In genomic region chr4:14856927-14857220, GRCh38 we compare ENCODE assay signal across 14 cellular contexts.
DNase-seq lines count a peak whose midpoint lies in the region; ATAC-seq, FAIRE-seq and TF ChIP-seq lines count a peak whose summit lies in the region.
"Had no signal": no experiment of that assay in that cellular context is flagged by ENCODE, and none has a peak within 500 bp of the region (broad histone marks: within the 10 kb centered on the region; RNA-seq: fewer than 3 reads in every experiment).

No MANE protein-coding gene starts in this region.

- intact Hi-C loops in activated CD4-positive, alpha-beta T cell treated with anti-CD3 and anti-CD28 coated beads, Interleukin-2, amount 10 ng/mL, durations not matched to agents 24 days and 14 days (cut with micrococcal nuclease): loop anchor here (1.0 to 10.0 kb wide), 8 partner anchors 18 to 1202 kb away; partner anchors contain the start of genes CD38 and CPEB2

- peak overlapping the region; percentile 4 for H3K4me3 ChIP-seq in adipocyte (ENCODE audit: low read length)
- H3K4me3 ChIP-seq in fibroblast of the aortic adventitia (ENCODE audit: low read depth, low read length): no peak overlapping the region
- no peak overlapping the region for H3K4me3 ChIP-seq in stomach smooth muscle (ENCODE audit: low read length in 2 of 2)
- H3K4me3 ChIP-seq: right atrium auricular region had no signal

- no peak for ATAC-seq in HG02870 (IDR thresholded peaks at IDR 0.05; ENCODE audit: unreplicated experiment)

- H3K27me3 Mint-ChIP-seq in activated CD4-positive, alpha-beta T cell treated with anti-CD3 and anti-CD28 coated beads, Interleukin-2, amount 10 ng/mL, durations not matched to agents 24 days and 14 days: no peaks in the 10 kb centered on the region

- H3K4me3 Mint-ChIP-seq in activated CD4-positive, alpha-beta T cell treated with anti-CD3 and anti-CD28 coated beads, Interleukin-2, amount 10 ng/mL, durations not matched to agents 24 days and 14 days: no peak overlapping the region
- H3K4me3 Mint-ChIP-seq: CD4-positive, alpha-beta T cell; neural crest cell had no signal

- TF ChIP-seq POLR2A in GM12892 (IDR thresholded peaks at IDR 0.05; ENCODE audit: low read depth, low read length): no peak

- H3K36me3 ChIP-seq in adipocyte (ENCODE audit: control insufficient read depth, insufficient read depth, low read length, severe bottlenecking): no peaks in the 10 kb centered on the region
- H3K36me3 ChIP-seq in stomach smooth muscle (ENCODE audit: control insufficient read depth in 2 of 2, insufficient read depth in 2 of 2, low read length in 2 of 2): no peaks in the 10 kb centered on the region
- H3K36me3 ChIP-seq: right atrium auricular region had no signal

- H3K36me3 Mint-ChIP-seq in activated CD4-positive, alpha-beta T cell treated with anti-CD3 and anti-CD28 coated beads, Interleukin-2, amount 10 ng/mL, durations not matched to agents 24 days and 14 days (ENCODE audit: low read depth): peaks cover 4% of the 10 kb centered on the region

- H3K4me1 ChIP-seq in adipocyte (ENCODE audit: control insufficient read depth, insufficient read depth, low read length): peaks cover 35% of the 10 kb centered on the region
- peaks cover 16% of the 10 kb centered on the region for H3K4me1 ChIP-seq in stomach smooth muscle (ENCODE audit: control insufficient read depth, insufficient read depth, low read length)

- DNase-seq in activated CD4-positive, alpha-beta T cell treated with anti-CD3 and anti-CD28 coated beads, Interleukin-2, amount 10 ng/mL, durations not matched to agents 24 days and 14 days: no peak
- no peak for DNase-seq in activated CD4-positive, alpha-beta T cell treated with anti-CD3 and anti-CD28 coated beads for 1 hour
- DNase-seq in adipocyte (ENCODE audit: low read depth): no peak
- DNase-seq in fibroblast of the aortic adventitia (ENCODE audit: low read depth): peak; percentile 8
- no peak for DNase-seq in GM12892 (ENCODE audit: insufficient read length)
- DNase-seq in COLO829 (ENCODE audit: low spot score): no peak
- DNase-seq: CD4-positive, alpha-beta T cell; central memory CD4-positive, alpha-beta T cell; NCI-H1930; NCI-H510A treated with DMSO at 0.1 percent for 48 hours had no signal

- no peaks in the 10 kb centered on the region for H3K27me3 ChIP-seq in adipocyte (replicated peaks; ENCODE audit: control insufficient read depth, insufficient read depth, low read length)
- H3K27me3 ChIP-seq in stomach smooth muscle (ENCODE audit: control insufficient read depth in 1 of 2, insufficient read depth in 2 of 2, low read length in 2 of 2): no peaks in the 10 kb centered on the region
- H3K27me3 ChIP-seq: right atrium auricular region had no signal

- FAIRE-seq in GM12892 (lab: Jason Lieb, UNC): no peak

- peaks cover 14% of the 10 kb centered on the region for H3K9me3 Mint-ChIP-seq in activated CD4-positive, alpha-beta T cell treated with anti-CD3 and anti-CD28 coated beads, Interleukin-2, amount 10 ng/mL, durations not matched to agents 24 days and 14 days
- H3K9me3 Mint-ChIP-seq: CD4-positive, alpha-beta T cell had no signal

- H3K9me3 ChIP-seq in adipocyte (ENCODE audit: control insufficient read depth, low read length) (no peaks in the 10 kb centered on the region), stomach smooth muscle (ENCODE audit: control insufficient read depth in 2 of 2, low read length in 2 of 2) (no peaks in the 10 kb centered on the region)
- H3K9me3 ChIP-seq: right atrium auricular region had no signal

- H3K27ac Mint-ChIP-seq in activated CD4-positive, alpha-beta T cell treated with anti-CD3 and anti-CD28 coated beads, Interleukin-2, amount 10 ng/mL, durations not matched to agents 24 days and 14 days: peak overlapping the region; percentile 90
- H3K27ac Mint-ChIP-seq: CD4-positive, alpha-beta T cell had no signal

- H3K9ac ChIP-seq in adipocyte (ENCODE audit: low read length): no peak overlapping the region
- H3K9ac ChIP-seq in stomach smooth muscle (ENCODE audit: low read length in 2 of 2): no peak overlapping the region

- peaks cover 19% of the 10 kb centered on the region for H3K4me1 Mint-ChIP-seq in activated CD4-positive, alpha-beta T cell treated with anti-CD3 and anti-CD28 coated beads, Interleukin-2, amount 10 ng/mL, durations not matched to agents 24 days and 14 days

- H3K27ac ChIP-seq in stomach smooth muscle (ENCODE audit: low read length): peak overlapping the region; percentile 75

- no peak for TF ChIP-seq CTCF in fibroblast of the aortic adventitia (IDR thresholded peaks at IDR 0.05; ENCODE audit: insufficient read depth, low read length)
